Comparison of ENCODE assay signal across 8 cellular contexts in genomic region chr1:164560076-164560475, GRCh38. TPM values are rescaled to one million over a fixed set of nuclear protein-coding genes. Genes with fewer than 3 reads are reported as not detected.
A peak's percentile ranks its signal among the peaks of the same experiment; 100 is the strongest.
DNase-seq lines count a peak whose midpoint lies in the region; ATAC-seq and TF ChIP-seq lines count a peak whose summit lies in the region.

No MANE protein-coding gene starts in this region.

- no peak overlapping the region for H4K12ac ChIP-seq in trophoblast cell (ENCODE audit: low read depth, low read length)

- H3K79me2 ChIP-seq in trophoblast cell (ENCODE audit: control insufficient read depth, insufficient read depth, low read length, poor library complexity), result peaks cover 2% of the 10 kb centered on the region

- H3K18ac ChIP-seq in trophoblast cell (ENCODE audit: low read length), result no peak overlapping the region

- no peaks in the 10 kb centered on the region for H3K27me3 ChIP-seq in esophagus muscularis mucosa
- no peaks in the 10 kb centered on the region for H3K27me3 ChIP-seq in trophoblast cell (ENCODE audit: insufficient read depth, low read length)

- no peak overlapping the region for H3K23ac ChIP-seq in trophoblast cell (ENCODE audit: low read length)

- peak overlapping the region; percentile 71 to 86 (median 78) for H3K4me3 ChIP-seq in esophagus muscularis mucosa
- H3K4me3 ChIP-seq in trophoblast cell (ENCODE audit: low read depth, low read length), result peak overlapping the region; percentile 92

- no peak for TF ChIP-seq CTCF in esophagus muscularis mucosa (IDR thresholded peaks at IDR 0.05)

- no peak overlapping the region for H2BK12ac ChIP-seq in trophoblast cell (ENCODE audit: low read length)

- intact Hi-C loops in esophagus muscularis mucosa (cut with DNase I) (loop anchor here (5.0 to 10.0 kb wide), 3 partner anchors 57 to 227 kb away; no protein-coding TSS in a partner anchor), sciatic nerve (cut with DNase I) (no loop called here)

- peak overlapping the region; percentile 90 for H3K9ac ChIP-seq in trophoblast cell (ENCODE audit: low read length)

- H3K4me2 ChIP-seq in trophoblast cell (ENCODE audit: low read length), result peak overlapping the region; percentile 89

- DNase-seq in EL, result peak; percentile 35
- peak; percentile 44 for DNase-seq in OCI-M1 (lab: John Stamatoyannopoulos, UW)
- no peak for DNase-seq in esophagus muscularis mucosa (ENCODE audit: extremely low spot score)
- DNase-seq in trophoblast cell, result peak in 1 of 2 donors; percentile 34
- no peak for DNase-seq in sciatic nerve (ENCODE audit: low spot score)
- no peak for DNase-seq in NCI-H510A (lab: John Stamatoyannopoulos, UW)
- no peak for DNase-seq in UCSD-AML1 (lab: John Stamatoyannopoulos, UW; ENCODE audit: unreplicated experiment)

- TF ChIP-seq EP300 in esophagus muscularis mucosa (IDR thresholded peaks at IDR 0.05), result no peak

- peaks cover 6% of the 10 kb centered on the region for H3K79me1 ChIP-seq in trophoblast cell (ENCODE audit: low read length)

- H3K4me1 ChIP-seq in esophagus muscularis mucosa (peaks cover 8 to 12% (median 11%) of the 10 kb centered on the region in 4 donors), trophoblast cell (ENCODE audit: control insufficient read depth in 1 of 2, insufficient read depth in 2 of 2, low read length in 2 of 2) (no peaks in the 10 kb centered on the region)

- H3K27ac ChIP-seq in esophagus muscularis mucosa (replicated peaks in 1 of 4) (peak overlapping the region; percentile 84 to 90 (median 86)), trophoblast cell (ENCODE audit: low read depth, low read length) (peak overlapping the region; percentile 97)

- H3K9me3 ChIP-seq in esophagus muscularis mucosa (no peaks in the 10 kb centered on the region), trophoblast cell (ENCODE audit: insufficient read depth, low read depth, low read length) (no peaks in the 10 kb centered on the region)

- peak overlapping the region; percentile 23 for H4K8ac ChIP-seq in trophoblast cell (ENCODE audit: low read depth, low read length)

- no peak for ATAC-seq in sciatic nerve
- no peak for ATAC-seq in HG03442 (IDR thresholded peaks at IDR 0.05; ENCODE audit: unreplicated experiment)

- H2AFZ ChIP-seq in trophoblast cell (ENCODE audit: insufficient read depth, low read length, poor library complexity), result no peak overlapping the region

- H3K36me3 ChIP-seq in esophagus muscularis mucosa (no peaks in the 10 kb centered on the region), trophoblast cell (ENCODE audit: control insufficient read depth in 1 of 2, insufficient read depth in 2 of 2, low read length in 2 of 2) (no peaks in the 10 kb centered on the region)

- H2AK5ac ChIP-seq in trophoblast cell (ENCODE audit: low read length), result no peak overlapping the region

- H2BK5ac ChIP-seq in trophoblast cell (ENCODE audit: low read depth, low read length, poor library complexity), result peak overlapping the region; percentile 91

- no peak for TF ChIP-seq POLR2A in esophagus muscularis mucosa (IDR thresholded peaks at IDR 0.05; ENCODE audit: low read depth)

- peak overlapping the region; percentile 42 for H3K4ac ChIP-seq in trophoblast cell (ENCODE audit: low read depth, low read length)

- H4K91ac ChIP-seq in trophoblast cell (ENCODE audit: low read depth, low read length), result peak overlapping the region; percentile 47

- WGBS in esophagus muscularis mucosa, result 0% methylated on average over 11 of the region's 11 CpGs
- no CpG with 5 or more reads among the region's 11 CpGs for WGBS in trophoblast cell (ENCODE audit: extremely low coverage, insufficient coverage, insufficient read length)

- H2BK120ac ChIP-seq in trophoblast cell (ENCODE audit: insufficient read depth, low read length, poor library complexity), result peak overlapping the region; percentile 24

- peak overlapping the region; percentile 92 for H3K14ac ChIP-seq in trophoblast cell (ENCODE audit: low read length)

RNA-seq across cellular contexts. Expression of gene PBX1, which starts 1.1 kb away (rescaled TPM):
- 100 to 1,000 TPM in 2 of 4 donors, 10 to 100 TPM in 2; 89.6 to 138 (median 112) TPM for total RNA-seq in esophagus muscularis mucosa
- 67.5 and 74.6 TPM in 2 replicates for polyA plus RNA-seq in trophoblast cell (2013)
- total RNA-seq in sciatic nerve, result 72.9 TPM

Comparison
In these comparisons a context has a peak if more than half of its experiments do, and no peak if none do; other contexts are left out.
1. DNase-seq: peak in EL (single experiment) and OCI-M1 (single experiment); none in esophagus muscularis mucosa (single experiment), sciatic nerve (single experiment), NCI-H510A (single experiment) and UCSD-AML1 (single experiment).